17 cellular contexts compared by ENCODE assay signal in the genomic region with DNA sequence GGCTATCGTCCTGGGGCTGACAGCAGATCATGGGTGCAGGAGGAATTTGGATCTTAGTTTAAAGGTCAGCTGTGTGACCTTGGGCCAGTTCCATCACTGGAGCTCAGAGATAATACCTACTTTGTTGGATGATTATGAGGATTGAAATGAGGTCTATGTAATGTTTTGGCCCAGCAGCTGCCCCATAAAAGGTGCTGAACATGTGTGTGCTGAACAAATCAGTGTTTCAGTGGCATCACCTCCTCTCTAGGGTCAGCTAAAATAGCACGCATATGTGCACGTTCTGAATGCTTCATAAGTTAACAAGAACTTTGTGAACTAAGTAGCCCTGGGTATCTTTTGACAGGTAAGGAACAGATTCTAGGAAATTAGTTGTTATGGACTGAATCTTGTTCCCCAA.
A peak's percentile ranks its signal among the peaks of the same experiment; 100 is the strongest.
DNase-seq lines count a peak whose midpoint lies in the region; ATAC-seq, FAIRE-seq and TF ChIP-seq lines count a peak whose summit lies in the region.
"Had no signal": no experiment of that assay in that cellular context is flagged by ENCODE, and none has a peak within 500 bp of the region (broad histone marks: within the 10 kb centered on the region; RNA-seq: fewer than 3 reads in every experiment).

No MANE protein-coding gene starts in this region.

- POLR2A ChIA-PET in K562 (lab: Yijun Ruan, JAX) = interaction anchor here (0.6 to 0.9 kb wide), 2 partner anchors 13 to 32 kb away, joined by 3 to 5 read pairs; no protein-coding TSS in a partner anchor

- CTCF ChIA-PET in K562 (lab: Yijun Ruan, JAX; ENCODE audit: low intra/inter-chr PET ratio) = no interaction called here

- H3K4me2 ChIP-seq in K562 (ENCODE audit: insufficient read depth, low read length) = no peak overlapping the region

- H3K27me3 ChIP-seq in K562 (ENCODE audit: control insufficient read depth in 2 of 2, insufficient read depth in 2 of 2, low read length in 2 of 2) (no peaks in the 10 kb centered on the region), rectal smooth muscle tissue (ENCODE audit: control insufficient read depth, insufficient read depth, low read length) (no peaks in the 10 kb centered on the region), transverse colon (no peaks in the 10 kb centered on the region), WERI-Rb-1 (ENCODE audit: insufficient read depth, low read depth, severe bottlenecking) (peaks cover 4% of the 10 kb centered on the region)

- no peak overlapping the region for H2AFZ ChIP-seq in K562 (ENCODE audit: low read depth, low read length)

- intact Hi-C loops in K562 (cut with micrococcal nuclease) (no loop called here), left cardiac atrium (cut with DNase I) (no loop called here), transverse colon (cut with DNase I; ENCODE audit: low total_unique reads) (no loop called here)

- peaks cover 3% of the 10 kb centered on the region for H3K9me1 ChIP-seq in K562 (ENCODE audit: control insufficient read depth, insufficient read depth, low read length)

- no peak for TF ChIP-seq RAD21 in K562 (CRISPR knock-in tag; conservative IDR thresholded peaks at IDR 0.05 in 1 of 2, IDR thresholded peaks at IDR 0.05 in 1 of 2)

- H3K9ac ChIP-seq in K562 (ENCODE audit: insufficient read depth in 1 of 2, low read depth in 2 of 2, low read length in 2 of 2) (no peak overlapping the region), rectal smooth muscle tissue (ENCODE audit: low read length) (no peak overlapping the region)

- ATAC-seq in K562 (no peak), left cardiac atrium (peak; percentile 75 to 83), GM18868 (IDR thresholded peaks at IDR 0.05; ENCODE audit: unreplicated experiment) (no peak), GM21528 (IDR thresholded peaks at IDR 0.05; ENCODE audit: low FRiP score, unreplicated experiment) (no peak)
- ATAC-seq: activated CD8-positive, alpha-beta T cell treated with anti-CD3 and anti-CD28 coated beads for 36 hours; naive thymus-derived CD8-positive, alpha-beta T cell; stimulated activated naive B cell treated with anti-CD40 and anti-IgM and Interleukin-4, amounts not matched to agents 10 μg/mL and 1 μg/mL and 100 μg/mL, for 72 hours had no signal

- H3K4me1 ChIP-seq in K562 (replicated peaks in 1 of 2; ENCODE audit: control insufficient read depth in 2 of 2, insufficient read depth in 2 of 2, low read length in 2 of 2) (no peaks in the 10 kb centered on the region; a peak in 1 of 5 replicates), rectal smooth muscle tissue (ENCODE audit: control insufficient read depth, insufficient read depth, low read length) (peaks cover 4% of the 10 kb centered on the region), transverse colon (peaks cover 0 to 9% (median 3%) of the 10 kb centered on the region in 4 donors)

- in situ Hi-C loops in K562 (cut with MboI) (no loop called here), transverse colon (cut with MboI; ENCODE audit: low pct_ligation_motif_present in 1 of 4, low pct_unique_long_range_greater_than_20kb in 1 of 4, low sequenced_read_pairs in 3 of 4) (no loop called here)

- TF ChIP-seq POLR2A in K562 (conservative IDR thresholded peaks at IDR 0.05) = no peak
- TF ChIP-seq POLR2A in transverse colon (IDR thresholded peaks at IDR 0.05) = no peak

- DNase-seq in K562 (ENCODE audit: extremely low read depth in 1 of 4, low spot score in 3 of 4) (no peak), left cardiac atrium (no peak), transverse colon (no peak), WERI-Rb-1 (no peak), DMS79 treated with DMSO at 0.1 percent for 48 hours (lab: John Stamatoyannopoulos, UW) (no peak)
- DNase-seq: activated CD8-positive, alpha-beta T cell treated with anti-CD3 and anti-CD28 coated beads for 36 hours; activated naive CD4-positive, alpha-beta T cell; activated T-cell treated with anti-CD3 and anti-CD28 coated beads, Interleukin-2, amount 50 U/mL, for 1 hour; C1 segment of cervical spinal cord; naive thymus-derived CD8-positive, alpha-beta T cell; NCI-H510A; stimulated activated CD4-positive, alpha-beta T cell treated with anti-CD3 and anti-CD28 coated beads, Interleukin-2, amount 100 ng/mL, for 24 hours; stimulated activated naive B cell treated with anti-CD40 and anti-IgM and Interleukin-4, amounts not matched to agents 10 μg/mL and 1 μg/mL and 100 μg/mL, for 72 hours had no signal

- BruUV-seq in K562 (replicated peaks; lab: Mats Ljungman, UMichigan) = no TSS peak

- H3K27ac ChIP-seq in K562 (ENCODE audit: extremely low read depth, low read depth, low read length) (no peak overlapping the region), rectal smooth muscle tissue (ENCODE audit: low read depth, low read length) (peak overlapping the region; percentile 33), transverse colon (peak overlapping the region; percentile 38 to 69 (median 56)), WERI-Rb-1 (no peak overlapping the region)

- H4K20me1 ChIP-seq in K562 (replicated peaks; ENCODE audit: control insufficient read depth, insufficient read depth, low read length) = no peaks in the 10 kb centered on the region

- H3K79me2 ChIP-seq in K562 (ENCODE audit: control insufficient read depth, insufficient read depth, low read length) = no peaks in the 10 kb centered on the region

- H3K4me3 ChIP-seq in K562 = no peak overlapping the region
- H3K4me3 ChIP-seq in rectal smooth muscle tissue (ENCODE audit: low read length) = no peak overlapping the region
- no peak overlapping the region for H3K4me3 ChIP-seq in transverse colon
- H3K4me3 ChIP-seq in WERI-Rb-1 (ENCODE audit: low read depth, low read length) = no peak overlapping the region

- TF ChIP-seq EP300 in K562 (IDR thresholded peaks at IDR 0.05; ENCODE audit: low read length) (no peak), transverse colon (IDR thresholded peaks at IDR 0.05; ENCODE audit: low read depth) (no peak)

- FAIRE-seq in K562 (lab: Jason Lieb, UNC) = peak; percentile 23
- FAIRE-seq: D721Med had no signal

- TF ChIP-seq CTCF in K562 (IDR thresholded peaks at IDR 0.05 in 2 of 3, conservative IDR thresholded peaks at IDR 0.05 in 1 of 3; ENCODE audit: insufficient read depth in 2 of 3, low read depth in 1 of 3, low read length in 3 of 3) = no peak
- no peak for TF ChIP-seq CTCF in transverse colon (IDR thresholded peaks at IDR 0.05)
- no peak for TF ChIP-seq CTCF in WERI-Rb-1 (IDR thresholded peaks at IDR 0.05; ENCODE audit: low read depth, low read length)

- H3K36me3 ChIP-seq in K562 (ENCODE audit: control insufficient read depth, insufficient read depth, low read length) (no peaks in the 10 kb centered on the region), rectal smooth muscle tissue (ENCODE audit: control insufficient read depth, insufficient read depth, low read length) (no peaks in the 10 kb centered on the region), transverse colon (no peaks in the 10 kb centered on the region), WERI-Rb-1 (no peaks in the 10 kb centered on the region)

- H3K9me3 ChIP-seq in K562 (replicated peaks; ENCODE audit: control insufficient read depth, insufficient read depth, low read depth, low read length) (no peaks in the 10 kb centered on the region), transverse colon (no peaks in the 10 kb centered on the region), WERI-Rb-1 (ENCODE audit: severe bottlenecking) (no peaks in the 10 kb centered on the region)

- 30% methylated on average over 3 of the region's 3 CpGs for WGBS in K562 (ENCODE audit: insufficient coverage, low coverage, missing lambda C conversion rate)
- WGBS in transverse colon (ENCODE audit: low coverage in 1 of 2), 2 donors = 61 to 88% methylated on average over 3 of the region's 3 CpGs

TF ChIP-seq in K562, 482 proteins besides CTCF, POLR2A, EP300 and RAD21 (continues in another document):
- TF ChIP-seq NUFIP1 (IDR thresholded peaks at IDR 0.05; ENCODE audit: partially characterized antibody) (no peak), MAZ (CRISPR knock-in tag; conservative IDR thresholded peaks at IDR 0.05 in 1 of 2, IDR thresholded peaks at IDR 0.05 in 1 of 2) (no peak), HDAC3 (IDR thresholded peaks at IDR 0.05; ENCODE audit: borderline replicate concordance, partially characterized antibody) (no peak), ZNF408 (CRISPR knock-in tag; IDR thresholded peaks at IDR 0.05; ENCODE audit: low read depth) (no peak), LARP7 (IDR thresholded peaks at IDR 0.05) (no peak), RBM25 (IDR thresholded peaks at IDR 0.05; ENCODE audit: low read depth, low read length, severe bottlenecking) (no peak)
- TF ChIP-seq, protein P1, sequence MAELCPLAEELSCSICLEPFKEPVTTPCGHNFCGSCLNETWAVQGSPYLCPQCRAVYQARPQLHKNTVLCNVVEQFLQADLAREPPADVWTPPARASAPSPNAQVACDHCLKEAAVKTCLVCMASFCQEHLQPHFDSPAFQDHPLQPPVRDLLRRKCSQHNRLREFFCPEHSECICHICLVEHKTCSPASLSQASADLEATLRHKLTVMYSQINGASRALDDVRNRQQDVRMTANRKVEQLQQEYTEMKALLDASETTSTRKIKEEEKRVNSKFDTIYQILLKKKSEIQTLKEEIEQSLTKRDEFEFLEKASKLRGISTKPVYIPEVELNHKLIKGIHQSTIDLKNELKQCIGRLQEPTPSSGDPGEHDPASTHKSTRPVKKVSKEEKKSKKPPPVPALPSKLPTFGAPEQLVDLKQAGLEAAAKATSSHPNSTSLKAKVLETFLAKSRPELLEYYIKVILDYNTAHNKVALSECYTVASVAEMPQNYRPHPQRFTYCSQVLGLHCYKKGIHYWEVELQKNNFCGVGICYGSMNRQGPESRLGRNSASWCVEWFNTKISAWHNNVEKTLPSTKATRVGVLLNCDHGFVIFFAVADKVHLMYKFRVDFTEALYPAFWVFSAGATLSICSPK (IDR thresholded peaks at IDR 0.05; ENCODE audit: borderline replicate concordance) = no peak
- TF ChIP-seq, protein P2, sequence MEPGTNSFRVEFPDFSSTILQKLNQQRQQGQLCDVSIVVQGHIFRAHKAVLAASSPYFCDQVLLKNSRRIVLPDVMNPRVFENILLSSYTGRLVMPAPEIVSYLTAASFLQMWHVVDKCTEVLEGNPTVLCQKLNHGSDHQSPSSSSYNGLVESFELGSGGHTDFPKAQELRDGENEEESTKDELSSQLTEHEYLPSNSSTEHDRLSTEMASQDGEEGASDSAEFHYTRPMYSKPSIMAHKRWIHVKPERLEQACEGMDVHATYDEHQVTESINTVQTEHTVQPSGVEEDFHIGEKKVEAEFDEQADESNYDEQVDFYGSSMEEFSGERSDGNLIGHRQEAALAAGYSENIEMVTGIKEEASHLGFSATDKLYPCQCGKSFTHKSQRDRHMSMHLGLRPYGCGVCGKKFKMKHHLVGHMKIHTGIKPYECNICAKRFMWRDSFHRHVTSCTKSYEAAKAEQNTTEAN (CRISPR knock-in tag; IDR thresholded peaks at IDR 0.05) = no peak
- TF ChIP-seq, protein P3, sequence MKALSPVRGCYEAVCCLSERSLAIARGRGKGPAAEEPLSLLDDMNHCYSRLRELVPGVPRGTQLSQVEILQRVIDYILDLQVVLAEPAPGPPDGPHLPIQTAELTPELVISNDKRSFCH (CRISPR knock-in tag; IDR thresholded peaks at IDR 0.05) = no peak
- TF ChIP-seq, protein P3 (tag; IDR thresholded peaks at IDR 0.05) = no peak

Comparison
In these comparisons a context has a peak if more than half of its experiments do, and no peak if none do; other contexts are left out.
1. ATAC-seq: peak in left cardiac atrium (2 of 2); none in K562 (single experiment), GM18868 (single experiment) and GM21528 (single experiment).
2. H3K27ac ChIP-seq: peak in rectal smooth muscle tissue (single experiment) and transverse colon (4 of 4); none in K562 (single experiment) and WERI-Rb-1 (single experiment).